In the genomic region with DNA sequence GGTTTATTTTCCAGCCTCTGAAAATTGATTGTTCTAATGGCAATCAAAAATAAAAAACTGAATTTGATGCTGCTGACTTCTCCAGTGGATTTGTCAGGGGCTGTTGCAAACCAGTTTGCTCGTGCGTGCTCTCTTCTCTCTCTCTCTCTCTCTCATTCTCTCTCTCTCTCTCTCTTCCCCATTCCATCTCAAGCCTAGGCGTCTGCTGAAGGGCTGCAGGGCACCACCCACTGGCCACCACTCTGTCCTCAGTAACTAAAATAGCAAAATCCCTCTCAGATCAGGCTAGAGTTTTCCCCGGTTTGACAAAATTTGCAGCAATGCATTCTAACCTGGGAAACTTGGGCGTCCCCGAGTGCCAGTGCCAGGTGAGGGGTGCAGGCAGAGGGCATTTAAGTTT, we compare ENCODE assay signal across 1 cellular context.
TF ChIP-seq lines count a peak whose summit lies in the region.

No MANE protein-coding gene starts in this region.

TF ChIP-seq in K562, 482 proteins besides CTCF, POLR2A, EP300 and RAD21 (continued from another document):
- TF ChIP-seq, protein P1, sequence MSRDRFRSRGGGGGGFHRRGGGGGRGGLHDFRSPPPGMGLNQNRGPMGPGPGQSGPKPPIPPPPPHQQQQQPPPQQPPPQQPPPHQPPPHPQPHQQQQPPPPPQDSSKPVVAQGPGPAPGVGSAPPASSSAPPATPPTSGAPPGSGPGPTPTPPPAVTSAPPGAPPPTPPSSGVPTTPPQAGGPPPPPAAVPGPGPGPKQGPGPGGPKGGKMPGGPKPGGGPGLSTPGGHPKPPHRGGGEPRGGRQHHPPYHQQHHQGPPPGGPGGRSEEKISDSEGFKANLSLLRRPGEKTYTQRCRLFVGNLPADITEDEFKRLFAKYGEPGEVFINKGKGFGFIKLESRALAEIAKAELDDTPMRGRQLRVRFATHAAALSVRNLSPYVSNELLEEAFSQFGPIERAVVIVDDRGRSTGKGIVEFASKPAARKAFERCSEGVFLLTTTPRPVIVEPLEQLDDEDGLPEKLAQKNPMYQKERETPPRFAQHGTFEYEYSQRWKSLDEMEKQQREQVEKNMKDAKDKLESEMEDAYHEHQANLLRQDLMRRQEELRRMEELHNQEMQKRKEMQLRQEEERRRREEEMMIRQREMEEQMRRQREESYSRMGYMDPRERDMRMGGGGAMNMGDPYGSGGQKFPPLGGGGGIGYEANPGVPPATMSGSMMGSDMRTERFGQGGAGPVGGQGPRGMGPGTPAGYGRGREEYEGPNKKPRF (IDR thresholded peaks at IDR 0.05; ENCODE audit: low read depth, low read length), result no peak
- TF ChIP-seq ZNF133 (CRISPR knock-in tag; IDR thresholded peaks at IDR 0.05), result no peak
- TF ChIP-seq POLR2B (IDR thresholded peaks at IDR 0.05; ENCODE audit: low read depth, partially characterized antibody), result no peak
- no peak for TF ChIP-seq NFIX (CRISPR knock-in tag; IDR thresholded peaks at IDR 0.05; ENCODE audit: low read depth)
- no peak for TF ChIP-seq COPS2 (conservative IDR thresholded peaks at IDR 0.05)
- no peak for TF ChIP-seq PPARD (CRISPR knock-in tag; IDR thresholded peaks at IDR 0.05)
- no peak for TF ChIP-seq PHB2 (IDR thresholded peaks at IDR 0.05; ENCODE audit: low read depth)
- TF ChIP-seq ZBTB7A (IDR thresholded peaks at IDR 0.05; ENCODE audit: borderline replicate concordance, control insufficient read depth, low read depth, low read length), result no peak
- TF ChIP-seq, protein P2, sequence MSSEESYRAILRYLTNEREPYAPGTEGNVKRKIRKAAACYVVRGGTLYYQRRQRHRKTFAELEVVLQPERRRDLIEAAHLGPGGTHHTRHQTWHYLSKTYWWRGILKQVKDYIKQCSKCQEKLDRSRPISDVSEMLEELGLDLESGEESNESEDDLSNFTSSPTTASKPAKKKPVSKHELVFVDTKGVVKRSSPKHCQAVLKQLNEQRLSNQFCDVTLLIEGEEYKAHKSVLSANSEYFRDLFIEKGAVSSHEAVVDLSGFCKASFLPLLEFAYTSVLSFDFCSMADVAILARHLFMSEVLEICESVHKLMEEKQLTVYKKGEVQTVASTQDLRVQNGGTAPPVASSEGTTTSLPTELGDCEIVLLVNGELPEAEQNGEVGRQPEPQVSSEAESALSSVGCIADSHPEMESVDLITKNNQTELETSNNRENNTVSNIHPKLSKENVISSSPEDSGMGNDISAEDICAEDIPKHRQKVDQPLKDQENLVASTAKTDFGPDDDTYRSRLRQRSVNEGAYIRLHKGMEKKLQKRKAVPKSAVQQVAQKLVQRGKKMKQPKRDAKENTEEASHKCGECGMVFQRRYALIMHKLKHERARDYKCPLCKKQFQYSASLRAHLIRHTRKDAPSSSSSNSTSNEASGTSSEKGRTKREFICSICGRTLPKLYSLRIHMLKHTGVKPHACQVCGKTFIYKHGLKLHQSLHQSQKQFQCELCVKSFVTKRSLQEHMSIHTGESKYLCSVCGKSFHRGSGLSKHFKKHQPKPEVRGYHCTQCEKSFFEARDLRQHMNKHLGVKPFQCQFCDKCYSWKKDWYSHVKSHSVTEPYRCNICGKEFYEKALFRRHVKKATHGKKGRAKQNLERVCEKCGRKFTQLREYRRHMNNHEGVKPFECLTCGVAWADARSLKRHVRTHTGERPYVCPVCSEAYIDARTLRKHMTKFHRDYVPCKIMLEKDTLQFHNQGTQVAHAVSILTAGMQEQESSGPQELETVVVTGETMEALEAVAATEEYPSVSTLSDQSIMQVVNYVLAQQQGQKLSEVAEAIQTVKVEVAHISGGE (CRISPR knock-in tag; IDR thresholded peaks at IDR 0.05), result no peak
- no peak for TF ChIP-seq ZNF232 (CRISPR knock-in tag; IDR thresholded peaks at IDR 0.05)
- no peak for TF ChIP-seq NONO (IDR thresholded peaks at IDR 0.05; ENCODE audit: low read depth in 2 of 2, low read length in 1 of 2)
